In the genomic region with DNA sequence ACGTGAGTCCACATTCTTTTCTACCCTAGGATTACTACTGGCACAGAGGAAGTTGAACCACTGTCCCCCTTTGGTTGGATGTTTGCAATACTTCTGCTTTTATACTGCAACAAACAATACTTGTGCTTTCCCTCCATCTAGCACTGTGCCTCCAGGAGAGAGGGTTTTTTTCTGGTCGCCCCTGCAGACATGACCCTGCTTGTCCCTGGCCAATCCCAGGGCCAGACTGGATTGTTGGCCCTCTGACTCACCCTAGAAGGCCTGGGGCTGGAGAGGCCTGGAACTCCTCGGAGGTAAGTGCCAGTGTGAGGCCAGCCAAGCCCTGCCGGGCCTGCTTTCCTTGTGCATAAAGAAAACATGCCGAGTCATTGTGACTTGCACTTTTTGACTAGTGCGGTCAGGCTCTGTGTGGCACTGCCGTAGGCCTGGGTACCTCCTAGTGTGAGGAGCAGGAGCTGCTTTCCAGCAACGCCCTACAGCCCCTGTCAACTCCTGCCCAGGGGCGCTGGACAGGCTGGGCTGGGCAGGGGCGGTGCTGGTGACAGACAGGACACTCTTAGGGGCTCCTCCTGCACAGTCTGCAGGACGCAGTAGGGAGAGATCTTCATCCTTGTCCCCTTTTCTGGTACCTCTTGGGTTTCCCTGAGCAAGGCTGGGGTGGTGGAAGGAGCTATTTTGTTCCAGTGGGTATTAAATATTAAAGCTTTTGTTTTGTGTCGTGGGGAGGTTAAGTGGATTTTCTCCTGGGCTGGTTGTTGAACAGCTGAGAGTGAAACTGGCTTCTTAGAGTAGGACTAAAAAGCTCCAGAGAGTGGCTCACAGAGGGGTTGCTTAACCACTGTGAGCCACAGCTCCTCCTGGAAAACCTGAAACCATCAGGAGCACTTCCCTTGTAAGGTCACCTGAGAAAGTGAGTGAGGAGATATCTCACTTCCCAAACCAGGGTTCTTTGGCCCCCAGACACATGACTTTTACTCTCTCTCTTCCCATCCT, we compare ENCODE assay signal across 1 cellular context.
TF ChIP-seq lines count a peak whose summit lies in the region.

No MANE protein-coding gene starts in this region.

TF ChIP-seq in HepG2, 621 proteins besides CTCF, POLR2A, EP300 and RAD21 (continued from another document and continues in another):
- TF ChIP-seq, protein P1, sequence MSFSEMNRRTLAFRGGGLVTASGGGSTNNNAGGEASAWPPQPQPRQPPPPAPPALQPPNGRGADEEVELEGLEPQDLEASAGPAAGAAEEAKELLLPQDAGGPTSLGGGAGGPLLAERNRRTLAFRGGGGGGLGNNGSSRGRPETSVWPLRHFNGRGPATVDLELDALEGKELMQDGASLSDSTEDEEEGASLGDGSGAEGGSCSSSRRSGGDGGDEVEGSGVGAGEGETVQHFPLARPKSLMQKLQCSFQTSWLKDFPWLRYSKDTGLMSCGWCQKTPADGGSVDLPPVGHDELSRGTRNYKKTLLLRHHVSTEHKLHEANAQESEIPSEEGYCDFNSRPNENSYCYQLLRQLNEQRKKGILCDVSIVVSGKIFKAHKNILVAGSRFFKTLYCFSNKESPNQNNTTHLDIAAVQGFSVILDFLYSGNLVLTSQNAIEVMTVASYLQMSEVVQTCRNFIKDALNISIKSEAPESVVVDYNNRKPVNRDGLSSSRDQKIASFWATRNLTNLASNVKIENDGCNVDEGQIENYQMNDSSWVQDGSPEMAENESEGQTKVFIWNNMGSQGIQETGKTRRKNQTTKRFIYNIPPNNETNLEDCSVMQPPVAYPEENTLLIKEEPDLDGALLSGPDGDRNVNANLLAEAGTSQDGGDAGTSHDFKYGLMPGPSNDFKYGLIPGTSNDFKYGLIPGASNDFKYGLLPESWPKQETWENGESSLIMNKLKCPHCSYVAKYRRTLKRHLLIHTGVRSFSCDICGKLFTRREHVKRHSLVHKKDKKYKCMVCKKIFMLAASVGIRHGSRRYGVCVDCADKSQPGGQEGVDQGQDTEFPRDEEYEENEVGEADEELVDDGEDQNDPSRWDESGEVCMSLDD (CRISPR knock-in tag; IDR thresholded peaks at IDR 0.05; ENCODE audit: borderline replicate concordance) = no peak
- no peak for TF ChIP-seq ETV5 (CRISPR knock-in tag; IDR thresholded peaks at IDR 0.05; ENCODE audit: borderline replicate concordance)
- TF ChIP-seq, protein P2, sequence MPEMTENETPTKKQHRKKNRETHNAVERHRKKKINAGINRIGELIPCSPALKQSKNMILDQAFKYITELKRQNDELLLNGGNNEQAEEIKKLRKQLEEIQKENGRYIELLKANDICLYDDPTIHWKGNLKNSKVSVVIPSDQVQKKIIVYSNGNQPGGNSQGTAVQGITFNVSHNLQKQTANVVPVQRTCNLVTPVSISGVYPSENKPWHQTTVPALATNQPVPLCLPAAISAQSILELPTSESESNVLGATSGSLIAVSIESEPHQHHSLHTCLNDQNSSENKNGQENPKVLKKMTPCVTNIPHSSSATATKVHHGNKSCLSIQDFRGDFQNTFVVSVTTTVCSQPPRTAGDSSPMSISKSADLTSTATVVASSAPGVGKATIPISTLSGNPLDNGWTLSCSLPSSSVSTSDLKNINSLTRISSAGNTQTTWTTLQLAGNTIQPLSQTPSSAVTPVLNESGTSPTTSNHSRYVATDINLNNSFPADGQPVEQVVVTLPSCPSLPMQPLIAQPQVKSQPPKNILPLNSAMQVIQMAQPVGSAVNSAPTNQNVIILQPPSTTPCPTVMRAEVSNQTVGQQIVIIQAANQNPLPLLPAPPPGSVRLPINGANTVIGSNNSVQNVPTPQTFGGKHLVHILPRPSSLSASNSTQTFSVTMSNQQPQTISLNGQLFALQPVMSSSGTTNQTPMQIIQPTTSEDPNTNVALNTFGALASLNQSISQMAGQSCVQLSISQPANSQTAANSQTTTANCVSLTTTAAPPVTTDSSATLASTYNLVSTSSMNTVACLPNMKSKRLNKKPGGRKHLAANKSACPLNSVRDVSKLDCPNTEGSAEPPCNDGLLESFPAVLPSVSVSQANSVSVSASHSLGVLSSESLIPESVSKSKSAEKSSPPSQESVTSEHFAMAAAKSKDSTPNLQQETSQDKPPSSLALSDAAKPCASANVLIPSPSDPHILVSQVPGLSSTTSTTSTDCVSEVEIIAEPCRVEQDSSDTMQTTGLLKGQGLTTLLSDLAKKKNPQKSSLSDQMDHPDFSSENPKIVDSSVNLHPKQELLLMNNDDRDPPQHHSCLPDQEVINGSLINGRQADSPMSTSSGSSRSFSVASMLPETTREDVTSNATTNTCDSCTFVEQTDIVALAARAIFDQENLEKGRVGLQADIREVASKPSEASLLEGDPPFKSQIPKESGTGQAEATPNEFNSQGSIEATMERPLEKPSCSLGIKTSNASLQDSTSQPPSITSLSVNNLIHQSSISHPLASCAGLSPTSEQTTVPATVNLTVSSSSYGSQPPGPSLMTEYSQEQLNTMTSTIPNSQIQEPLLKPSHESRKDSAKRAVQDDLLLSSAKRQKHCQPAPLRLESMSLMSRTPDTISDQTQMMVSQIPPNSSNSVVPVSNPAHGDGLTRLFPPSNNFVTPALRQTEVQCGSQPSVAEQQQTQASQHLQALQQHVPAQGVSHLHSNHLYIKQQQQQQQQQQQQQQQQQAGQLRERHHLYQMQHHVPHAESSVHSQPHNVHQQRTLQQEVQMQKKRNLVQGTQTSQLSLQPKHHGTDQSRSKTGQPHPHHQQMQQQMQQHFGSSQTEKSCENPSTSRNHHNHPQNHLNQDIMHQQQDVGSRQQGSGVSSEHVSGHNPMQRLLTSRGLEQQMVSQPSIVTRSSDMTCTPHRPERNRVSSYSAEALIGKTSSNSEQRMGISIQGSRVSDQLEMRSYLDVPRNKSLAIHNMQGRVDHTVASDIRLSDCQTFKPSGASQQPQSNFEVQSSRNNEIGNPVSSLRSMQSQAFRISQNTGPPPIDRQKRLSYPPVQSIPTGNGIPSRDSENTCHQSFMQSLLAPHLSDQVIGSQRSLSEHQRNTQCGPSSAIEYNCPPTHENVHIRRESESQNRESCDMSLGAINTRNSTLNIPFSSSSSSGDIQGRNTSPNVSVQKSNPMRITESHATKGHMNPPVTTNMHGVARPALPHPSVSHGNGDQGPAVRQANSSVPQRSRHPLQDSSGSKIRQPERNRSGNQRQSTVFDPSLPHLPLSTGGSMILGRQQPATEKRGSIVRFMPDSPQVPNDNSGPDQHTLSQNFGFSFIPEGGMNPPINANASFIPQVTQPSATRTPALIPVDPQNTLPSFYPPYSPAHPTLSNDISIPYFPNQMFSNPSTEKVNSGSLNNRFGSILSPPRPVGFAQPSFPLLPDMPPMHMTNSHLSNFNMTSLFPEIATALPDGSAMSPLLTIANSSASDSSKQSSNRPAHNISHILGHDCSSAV (CRISPR knock-in tag; IDR thresholded peaks at IDR 0.05; ENCODE audit: borderline replicate concordance) = no peak
- peak; percentile 94 for TF ChIP-seq HIC2 (CRISPR knock-in tag; IDR thresholded peaks at IDR 0.05; ENCODE audit: low read depth)
- TF ChIP-seq, protein P3, sequence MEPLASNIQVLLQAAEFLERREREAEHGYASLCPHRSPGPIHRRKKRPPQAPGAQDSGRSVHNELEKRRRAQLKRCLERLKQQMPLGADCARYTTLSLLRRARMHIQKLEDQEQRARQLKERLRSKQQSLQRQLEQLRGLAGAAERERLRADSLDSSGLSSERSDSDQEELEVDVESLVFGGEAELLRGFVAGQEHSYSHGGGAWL (CRISPR knock-in tag; IDR thresholded peaks at IDR 0.05) = peak; percentile 73; the same call in 1 of the 2 replicates
- 0 out of 2 replicates have a peak, but pooled peaks have one; percentile 18 for TF ChIP-seq TBX3 (IDR thresholded peaks at IDR 0.05; ENCODE audit: borderline replicate concordance)
- peak; percentile 36; the same call in 1 of the 2 replicates for TF ChIP-seq SP5 (CRISPR knock-in tag; IDR thresholded peaks at IDR 0.05; ENCODE audit: borderline replicate concordance, low read depth)
- 0 out of 2 replicates have a peak, but pooled peaks have one; percentile 50 for TF ChIP-seq PHF20 (CRISPR knock-in tag; IDR thresholded peaks at IDR 0.05)
- peak; percentile 4; the same call in 1 of the 2 replicates for TF ChIP-seq CEBPG (CRISPR knock-in tag; IDR thresholded peaks at IDR 0.05)
- TF ChIP-seq, protein P4, sequence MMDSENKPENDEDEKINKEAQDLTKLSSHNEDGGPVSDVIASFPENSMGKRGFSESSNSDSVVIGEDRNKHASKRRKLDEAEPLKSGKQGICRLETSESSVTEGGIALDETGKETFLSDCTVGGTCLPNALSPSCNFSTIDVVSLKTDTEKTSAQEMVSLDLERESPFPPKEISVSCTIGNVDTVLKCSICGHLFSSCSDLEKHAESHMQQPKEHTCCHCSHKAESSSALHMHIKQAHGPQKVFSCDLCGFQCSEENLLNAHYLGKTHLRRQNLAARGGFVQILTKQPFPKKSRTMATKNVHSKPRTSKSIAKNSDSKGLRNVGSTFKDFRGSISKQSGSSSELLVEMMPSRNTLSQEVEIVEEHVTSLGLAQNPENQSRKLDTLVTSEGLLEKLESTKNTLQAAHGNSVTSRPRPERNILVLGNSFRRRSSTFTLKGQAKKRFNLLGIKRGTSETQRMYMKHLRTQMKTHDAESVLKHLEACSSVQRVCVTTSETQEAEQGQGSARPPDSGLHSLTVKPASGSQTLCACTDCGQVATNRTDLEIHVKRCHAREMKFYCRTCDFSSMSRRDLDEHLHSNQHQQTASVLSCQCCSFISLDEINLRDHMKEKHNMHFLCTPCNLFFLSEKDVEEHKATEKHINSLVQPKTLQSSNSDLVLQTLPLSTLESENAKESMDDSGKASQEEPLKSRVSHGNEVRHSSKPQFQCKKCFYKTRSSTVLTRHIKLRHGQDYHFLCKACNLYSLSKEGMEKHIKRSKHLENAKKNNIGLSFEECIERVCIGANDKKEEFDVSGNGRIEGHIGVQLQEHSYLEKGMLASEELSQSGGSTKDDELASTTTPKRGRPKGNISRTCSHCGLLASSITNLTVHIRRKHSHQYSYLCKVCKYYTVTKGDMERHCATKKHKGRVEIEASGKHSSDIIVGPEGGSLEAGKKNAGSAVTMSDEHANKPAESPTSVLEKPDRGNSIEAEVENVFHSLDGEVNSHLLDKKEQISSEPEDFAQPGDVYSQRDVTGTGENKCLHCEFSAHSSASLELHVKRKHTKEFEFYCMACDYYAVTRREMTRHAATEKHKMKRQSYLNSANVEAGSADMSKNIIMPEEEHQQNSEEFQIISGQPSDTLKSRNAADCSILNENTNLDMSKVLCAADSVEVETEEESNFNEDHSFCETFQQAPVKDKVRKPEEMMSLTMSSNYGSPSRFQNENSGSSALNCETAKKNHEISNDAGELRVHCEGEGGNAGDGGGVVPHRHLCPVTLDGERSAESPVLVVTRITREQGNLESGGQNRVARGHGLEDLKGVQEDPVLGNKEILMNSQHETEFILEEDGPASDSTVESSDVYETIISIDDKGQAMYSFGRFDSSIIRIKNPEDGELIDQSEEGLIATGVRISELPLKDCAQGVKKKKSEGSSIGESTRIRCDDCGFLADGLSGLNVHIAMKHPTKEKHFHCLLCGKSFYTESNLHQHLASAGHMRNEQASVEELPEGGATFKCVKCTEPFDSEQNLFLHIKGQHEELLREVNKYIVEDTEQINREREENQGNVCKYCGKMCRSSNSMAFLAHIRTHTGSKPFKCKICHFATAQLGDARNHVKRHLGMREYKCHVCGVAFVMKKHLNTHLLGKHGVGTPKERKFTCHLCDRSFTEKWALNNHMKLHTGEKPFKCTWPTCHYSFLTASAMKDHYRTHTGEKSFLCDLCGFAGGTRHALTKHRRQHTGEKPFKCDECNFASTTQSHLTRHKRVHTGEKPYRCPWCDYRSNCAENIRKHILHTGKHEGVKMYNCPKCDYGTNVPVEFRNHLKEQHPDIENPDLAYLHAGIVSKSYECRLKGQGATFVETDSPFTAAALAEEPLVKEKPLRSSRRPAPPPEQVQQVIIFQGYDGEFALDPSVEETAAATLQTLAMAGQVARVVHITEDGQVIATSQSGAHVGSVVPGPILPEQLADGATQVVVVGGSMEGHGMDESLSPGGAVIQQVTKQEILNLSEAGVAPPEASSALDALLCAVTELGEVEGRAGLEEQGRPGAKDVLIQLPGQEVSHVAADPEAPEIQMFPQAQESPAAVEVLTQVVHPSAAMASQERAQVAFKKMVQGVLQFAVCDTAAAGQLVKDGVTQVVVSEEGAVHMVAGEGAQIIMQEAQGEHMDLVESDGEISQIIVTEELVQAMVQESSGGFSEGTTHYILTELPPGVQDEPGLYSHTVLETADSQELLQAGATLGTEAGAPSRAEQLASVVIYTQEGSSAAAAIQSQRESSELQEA (CRISPR knock-in tag; IDR thresholded peaks at IDR 0.05; ENCODE audit: not compliant biosample characterization) = no peak
- peak; percentile 56; the same call in 1 of the 2 replicates for TF ChIP-seq FOXK1 (CRISPR knock-in tag; IDR thresholded peaks at IDR 0.05; ENCODE audit: borderline replicate concordance, low read depth)
- TF ChIP-seq ELF1 (CRISPR knock-in tag; IDR thresholded peaks at IDR 0.05) = peak; percentile 40
- peak; percentile 30; the same call in 1 of the 2 replicates for TF ChIP-seq ZNF768 (CRISPR knock-in tag; IDR thresholded peaks at IDR 0.05)
- TF ChIP-seq XRCC5 (optimal IDR thresholded peaks at IDR 0.05; ENCODE audit: low read length) = peak; percentile 76
- TF ChIP-seq, protein P5, sequence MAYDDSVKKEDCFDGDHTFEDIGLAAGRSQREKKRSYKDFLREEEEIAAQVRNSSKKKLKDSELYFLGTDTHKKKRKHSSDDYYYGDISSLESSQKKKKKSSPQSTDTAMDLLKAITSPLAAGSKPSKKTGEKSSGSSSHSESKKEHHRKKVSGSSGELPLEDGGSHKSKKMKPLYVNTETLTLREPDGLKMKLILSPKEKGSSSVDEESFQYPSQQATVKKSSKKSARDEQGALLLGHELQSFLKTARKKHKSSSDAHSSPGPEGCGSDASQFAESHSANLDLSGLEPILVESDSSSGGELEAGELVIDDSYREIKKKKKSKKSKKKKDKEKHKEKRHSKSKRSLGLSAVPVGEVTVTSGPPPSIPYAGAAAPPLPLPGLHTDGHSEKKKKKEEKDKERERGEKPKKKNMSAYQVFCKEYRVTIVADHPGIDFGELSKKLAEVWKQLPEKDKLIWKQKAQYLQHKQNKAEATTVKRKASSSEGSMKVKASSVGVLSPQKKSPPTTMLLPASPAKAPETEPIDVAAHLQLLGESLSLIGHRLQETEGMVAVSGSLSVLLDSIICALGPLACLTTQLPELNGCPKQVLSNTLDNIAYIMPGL (CRISPR knock-in tag; IDR thresholded peaks at IDR 0.05; ENCODE audit: borderline replicate concordance in 1 of 2, low read depth in 1 of 2) = peak in 1 of 2 experiments; percentile 46; a peak in 1 of 4 replicates
- TF ChIP-seq, protein P6, sequence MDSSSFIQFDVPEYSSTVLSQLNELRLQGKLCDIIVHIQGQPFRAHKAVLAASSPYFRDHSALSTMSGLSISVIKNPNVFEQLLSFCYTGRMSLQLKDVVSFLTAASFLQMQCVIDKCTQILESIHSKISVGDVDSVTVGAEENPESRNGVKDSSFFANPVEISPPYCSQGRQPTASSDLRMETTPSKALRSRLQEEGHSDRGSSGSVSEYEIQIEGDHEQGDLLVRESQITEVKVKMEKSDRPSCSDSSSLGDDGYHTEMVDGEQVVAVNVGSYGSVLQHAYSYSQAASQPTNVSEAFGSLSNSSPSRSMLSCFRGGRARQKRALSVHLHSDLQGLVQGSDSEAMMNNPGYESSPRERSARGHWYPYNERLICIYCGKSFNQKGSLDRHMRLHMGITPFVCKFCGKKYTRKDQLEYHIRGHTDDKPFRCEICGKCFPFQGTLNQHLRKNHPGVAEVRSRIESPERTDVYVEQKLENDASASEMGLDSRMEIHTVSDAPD (CRISPR knock-in tag; IDR thresholded peaks at IDR 0.05) = peak; percentile 66; the same call in 1 of the 2 replicates
- peak; percentile 99 for TF ChIP-seq NFE2L1 (CRISPR knock-in tag; IDR thresholded peaks at IDR 0.05; ENCODE audit: borderline replicate concordance)
- no peak for TF ChIP-seq ZNF296 (CRISPR knock-in tag; conservative IDR thresholded peaks at IDR 0.05)
